ENCODE assay signal across 14 cellular contexts in the genomic region with DNA sequence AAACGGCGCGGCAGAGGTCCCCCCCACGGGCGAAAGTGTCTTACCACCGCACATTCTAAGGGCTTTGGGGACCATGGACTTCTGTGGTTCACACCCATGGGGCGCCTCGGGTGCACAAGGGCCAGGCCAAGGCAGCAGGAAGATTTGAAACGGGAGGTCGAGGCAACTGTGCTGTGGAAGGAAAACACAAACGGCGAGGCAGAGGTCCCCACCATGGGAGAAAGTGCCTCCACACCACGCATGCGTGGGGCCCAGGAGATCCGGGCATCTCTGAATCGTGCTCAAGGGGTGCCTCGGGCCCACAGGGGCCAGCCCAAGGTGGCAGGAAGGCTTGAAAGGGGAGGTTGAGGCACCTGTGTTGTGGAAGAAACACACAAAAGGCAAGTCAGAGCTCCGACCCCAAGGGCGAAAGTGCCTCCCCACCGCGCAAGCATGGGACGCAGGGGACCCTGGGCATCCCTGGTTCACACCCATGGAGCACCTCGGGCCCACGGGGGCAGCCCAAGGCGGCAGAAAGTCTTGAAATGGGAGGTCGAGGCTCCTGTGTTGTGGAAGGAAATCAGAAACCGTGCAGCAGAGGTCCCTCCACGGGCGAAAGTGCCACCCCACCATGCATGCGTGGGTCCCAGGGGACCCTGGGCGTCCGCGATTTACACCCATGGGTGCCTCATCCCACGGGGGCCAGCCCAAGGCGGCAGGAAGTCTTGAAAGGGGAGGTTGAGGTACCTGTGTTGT.
DNase-seq lines count a peak whose midpoint lies in the region; ATAC-seq and TF ChIP-seq lines count a peak whose summit lies in the region.
"Had no signal": no experiment of that assay in that cellular context is flagged by ENCODE, and none has a peak within 500 bp of the region (broad histone marks: within the 10 kb centered on the region; RNA-seq: fewer than 3 reads in every experiment).

No MANE protein-coding gene starts in this region.

- in situ Hi-C loops in GM13976 (cut with MboI; ENCODE audit: low sequenced_read_pairs, unreplicated experiment) = no loop called here

- no peak for ATAC-seq in left ventricle myocardium superior
- no peak for ATAC-seq in esophagus mucosa
- ATAC-seq: activated CD4-positive, CD25-positive, alpha-beta regulatory T cell treated with anti-CD3 and anti-CD28 coated beads, Interleukin-2, amount 50 U/mL, for 24 hours had no signal

- DNase-seq in GM13976 (ENCODE audit: low spot score) (peak; percentile 14), left ventricle myocardium superior (peak; percentile 12), posterior vena cava (ENCODE audit: low spot score) (peak; percentile 66), AG20443 (ENCODE audit: low spot score) (no peak), iPS-NIHi7 (ENCODE audit: extremely low spot score) (no peak), NCI-H2196 (lab: John Stamatoyannopoulos, UW; ENCODE audit: unreplicated experiment) (no peak)
- peak; percentile 6 for DNase-seq in activated CD8-positive, alpha-beta memory T cell treated with anti-CD3 and anti-CD28 coated beads, Interleukin-2, amount 50 U/mL, for 4 hours
- DNase-seq: activated T-cell treated with anti-CD3 and anti-CD28 coated beads, Interleukin-2, amount 50 U/mL, for 1 hour; anterior cingulate cortex; NCI-H2029; NCI-H82; substantia nigra had no signal

- no peak for TF ChIP-seq CTCF in GM13976 (IDR thresholded peaks at IDR 0.05; ENCODE audit: borderline replicate concordance, control extremely low read depth, extremely low read depth, insufficient read depth, missing control alignments)

- intact Hi-C loops in left ventricle myocardium superior (cut with micrococcal nuclease) (no loop called here), posterior vena cava (cut with DNase I) (no loop called here)

Comparison
In these comparisons a context has a peak if more than half of its experiments do, and no peak if none do; other contexts are left out.
1. DNase-seq: peak in GM13976 (single experiment), activated CD8-positive, alpha-beta memory T cell treated with anti-CD3 and anti-CD28 coated beads, Interleukin-2, amount 50 U/mL, for 4 hours (single experiment), left ventricle myocardium superior (single experiment) and posterior vena cava (single experiment); none in AG20443 (single experiment), iPS-NIHi7 (single experiment) and NCI-H2196 (single experiment).